Comparison of ENCODE assay signal across 8 cellular contexts in the genomic region with DNA sequence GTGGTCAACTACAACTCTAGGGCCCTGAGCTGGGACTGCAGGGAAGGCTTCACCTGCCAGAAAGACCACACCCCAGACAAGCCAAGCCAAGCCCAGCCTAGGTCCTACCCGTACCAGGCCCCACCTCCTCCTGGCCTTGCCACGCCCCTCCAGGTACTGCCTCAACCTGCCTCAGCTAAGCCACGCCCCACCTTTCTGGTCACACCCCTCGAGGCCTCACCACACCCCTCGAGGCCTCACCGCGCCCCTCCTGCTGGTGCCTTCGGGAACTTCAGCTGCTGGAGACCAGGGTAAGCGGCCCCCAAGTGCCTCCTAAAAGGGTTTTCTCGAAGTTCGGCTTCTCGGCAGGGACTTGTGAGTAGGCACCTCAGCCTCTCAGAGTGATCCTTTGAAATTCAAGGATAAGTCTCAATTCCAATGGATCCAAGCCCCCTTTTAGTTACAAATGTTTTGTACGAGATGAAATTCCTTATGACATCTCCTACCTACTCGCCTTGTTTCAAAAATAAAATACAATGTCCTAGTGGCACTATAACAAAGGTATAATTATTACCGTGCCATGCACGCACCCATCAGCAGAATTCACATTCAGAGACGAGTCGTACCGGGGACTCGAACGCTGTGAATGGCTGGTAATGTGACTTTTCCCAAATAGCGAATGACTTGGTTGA.
A peak's percentile ranks its signal among the peaks of the same experiment; 100 is the strongest.
DNase-seq lines count a peak whose midpoint lies in the region; ATAC-seq, FAIRE-seq and TF ChIP-seq lines count a peak whose summit lies in the region.

No MANE protein-coding gene starts in this region.

- H3K36me3 ChIP-seq in gastrocnemius medialis, result peaks cover 0 to 11% of the 10 kb centered on the region in 2 donors
- H3K36me3 ChIP-seq in suprapubic skin, result no peaks in the 10 kb centered on the region

- peaks cover 18% of the 10 kb centered on the region for H3K4me1 Mint-ChIP-seq in endothelial cell (ENCODE audit: unreplicated experiment)

- no peak for FAIRE-seq in GM19239 (lab: Jason Lieb, UNC)

- H3K27me3 ChIP-seq in gastrocnemius medialis, result no peaks in the 10 kb centered on the region
- H3K27me3 ChIP-seq in suprapubic skin, result peaks cover 6% of the 10 kb centered on the region

- in situ Hi-C loops in gastrocnemius medialis (cut with MboI; ENCODE audit: low sequenced_read_pairs in 4 of 4), result loop anchor here in 3 of 4 donors (25.0 kb wide), 4 partner anchors 565 to 1390 kb away; no protein-coding TSS in a partner anchor

- H3K36me3 Mint-ChIP-seq in endothelial cell (ENCODE audit: low read depth, unreplicated experiment), result peaks cover 8% of the 10 kb centered on the region

- DNase-seq in AG20443 (ENCODE audit: low spot score) (peak; percentile 52), GM19239 (ENCODE audit: insufficient read length, low spot score) (peak; percentile 20), NCI-H1048 (lab: John Stamatoyannopoulos, UW) (peak; percentile 78), endothelial cell (ENCODE audit: low spot score) (peak; percentile 54), gastrocnemius medialis (peak; percentile 32 to 76), suprapubic skin (ENCODE audit: low spot score in 2 of 2) (no peak)
- no peak for DNase-seq in effector CD8-positive, alpha-beta T cell (lab: John Stamatoyannopoulos, UW)

- H3K27ac ChIP-seq in gastrocnemius medialis, result no peak overlapping the region
- H3K27ac ChIP-seq in suprapubic skin, result no peak overlapping the region

- TF ChIP-seq CTCF in endothelial cell (IDR thresholded peaks at IDR 0.05; ENCODE audit: unreplicated experiment), result peak; percentile 62
- peak; percentile 39 to 72 (median 60) for TF ChIP-seq CTCF in gastrocnemius medialis (IDR thresholded peaks at IDR 0.05 in 4 of 5, conservative IDR thresholded peaks at IDR 0.05 in 1 of 5)
- TF ChIP-seq CTCF in suprapubic skin (IDR thresholded peaks at IDR 0.05), result peak in 1 of 2 donors; percentile 51

- no peak overlapping the region for H3K4me3 Mint-ChIP-seq in endothelial cell (ENCODE audit: unreplicated experiment)

- H3K9me3 ChIP-seq in gastrocnemius medialis (no peaks in the 10 kb centered on the region), suprapubic skin (no peaks in the 10 kb centered on the region)

- intact Hi-C loops in gastrocnemius medialis (cut with DNase I; ENCODE audit: low total_unique reads), result no loop called here

- H3K4me1 ChIP-seq in gastrocnemius medialis, result peaks cover 13 to 18% of the 10 kb centered on the region in 2 donors
- H3K4me1 ChIP-seq in suprapubic skin, result peaks cover 18% of the 10 kb centered on the region

- ATAC-seq in gastrocnemius medialis, result peak; percentile 6 to 25
- ATAC-seq in HG02610 (IDR thresholded peaks at IDR 0.05; ENCODE audit: unreplicated experiment), result no peak

- WGBS in suprapubic skin, result 61% methylated on average over 19 of the region's 22 CpGs

- TF ChIP-seq POLR2A in gastrocnemius medialis (IDR thresholded peaks at IDR 0.05), result no peak
- TF ChIP-seq POLR2A in suprapubic skin (IDR thresholded peaks at IDR 0.05), result no peak

- H3K27me3 Mint-ChIP-seq in endothelial cell (ENCODE audit: unreplicated experiment), result peaks cover 10% of the 10 kb centered on the region

- no peak overlapping the region for H3K27ac Mint-ChIP-seq in endothelial cell (ENCODE audit: unreplicated experiment)

- TF ChIP-seq EP300 in suprapubic skin (IDR thresholded peaks at IDR 0.05), result no peak

- H3K9me3 Mint-ChIP-seq in endothelial cell (ENCODE audit: unreplicated experiment), result no peaks in the 10 kb centered on the region

- H3K4me3 ChIP-seq in gastrocnemius medialis, result no peak overlapping the region
- H3K4me3 ChIP-seq in suprapubic skin, result no peak overlapping the region

Comparison
In these comparisons a context has a peak if more than half of its experiments do, and no peak if none do; other contexts are left out.
1. DNase-seq: peak in AG20443 (single experiment), GM19239 (single experiment), NCI-H1048 (single experiment), endothelial cell (single experiment) and gastrocnemius medialis (2 of 2); none in suprapubic skin (0 of 2) and effector CD8-positive, alpha-beta T cell (single experiment).